Comparison of ENCODE assay signal across 25 cellular contexts in genomic region chr2:232218778-232219495, GRCh38.
A peak's percentile ranks its signal among the peaks of the same experiment; 100 is the strongest.
DNase-seq lines count a peak whose midpoint lies in the region; ATAC-seq and TF ChIP-seq lines count a peak whose summit lies in the region.
"Had no signal": no experiment of that assay in that cellular context is flagged by ENCODE, and none has a peak within 500 bp of the region (broad histone marks: within the 10 kb centered on the region; RNA-seq: fewer than 3 reads in every experiment).

No MANE protein-coding gene starts in this region.

- no peaks in the 10 kb centered on the region for H3K9me2 ChIP-seq in DOHH2 (replicated peaks; ENCODE audit: control insufficient read depth, low read length)
- no peaks in the 10 kb centered on the region for H3K9me2 ChIP-seq in OCI-LY7 (ENCODE audit: insufficient read depth, low read length)

- BruUV-seq in OCI-LY7 (replicated peaks; lab: Mats Ljungman, UMichigan) = no TSS peak

- H3K4me1 Mint-ChIP-seq in stimulated activated memory B cell treated with anti-CD40 and anti-IgM and Interleukin-4, amounts not matched to agents 10 μg/mL and 1 μg/mL and 100 μg/mL, for 72 hours = peaks cover 28% of the 10 kb centered on the region
- H3K4me1 Mint-ChIP-seq in activated T-cell treated with anti-CD3 and anti-CD28 coated beads, Interleukin-2, amount 50 U/mL, for 24 hours (ENCODE audit: low read depth) = peaks cover 22% of the 10 kb centered on the region

- no peaks in the 10 kb centered on the region for H4K20me1 ChIP-seq in DOHH2 (ENCODE audit: control insufficient read depth, insufficient read depth, low read depth, low read length)
- no peaks in the 10 kb centered on the region for H4K20me1 ChIP-seq in OCI-LY7 (ENCODE audit: insufficient read depth, low read length)

- H3K27me3 Mint-ChIP-seq in stimulated activated memory B cell treated with anti-CD40 and anti-IgM and Interleukin-4, amounts not matched to agents 10 μg/mL and 1 μg/mL and 100 μg/mL, for 72 hours = no peaks in the 10 kb centered on the region
- H3K27me3 Mint-ChIP-seq in activated T-cell treated with anti-CD3 and anti-CD28 coated beads, Interleukin-2, amount 50 U/mL, for 24 hours = no peaks in the 10 kb centered on the region
- H3K27me3 Mint-ChIP-seq: natural killer cell treated with Interleukin-12 subunit alpha and Interleukin-12 subunit beta and Interleukin-15 and Interleukin-18, amount 100 ng/mL, for 72 hours; progenitor cell of endocrine pancreas had no signal

- H3K4me1 ChIP-seq in DOHH2 (ENCODE audit: control insufficient read depth, low read length) = peaks cover 15% of the 10 kb centered on the region
- H3K4me1 ChIP-seq in OCI-LY7 (ENCODE audit: insufficient read depth, low read length, poor library complexity, severe bottlenecking) = peaks cover 26% of the 10 kb centered on the region
- H3K4me1 ChIP-seq: vagina had no signal

- H3K4me2 ChIP-seq in DOHH2 (ENCODE audit: low read length) = peak overlapping the region; percentile 74
- peak overlapping the region; percentile 72 for H3K4me2 ChIP-seq in OCI-LY7 (ENCODE audit: low read length)
- H3K4me2 ChIP-seq: PC-9 had no signal

- no peaks in the 10 kb centered on the region for H3K9me3 Mint-ChIP-seq in stimulated activated memory B cell treated with anti-CD40 and anti-IgM and Interleukin-4, amounts not matched to agents 10 μg/mL and 1 μg/mL and 100 μg/mL, for 72 hours
- no peaks in the 10 kb centered on the region for H3K9me3 Mint-ChIP-seq in activated T-cell treated with anti-CD3 and anti-CD28 coated beads, Interleukin-2, amount 50 U/mL, for 24 hours
- H3K9me3 Mint-ChIP-seq: natural killer cell treated with Interleukin-12 subunit alpha and Interleukin-12 subunit beta and Interleukin-15 and Interleukin-18, amount 100 ng/mL, for 72 hours had no signal

- H3K27me3 ChIP-seq in DOHH2 (ENCODE audit: control insufficient read depth, low read length) = no peaks in the 10 kb centered on the region
- H3K27me3 ChIP-seq: vagina had no signal

- no peaks in the 10 kb centered on the region; the same call in 1 of the 2 replicates for H3K36me3 ChIP-seq in DOHH2 (ENCODE audit: control insufficient read depth, low read length)
- no peaks in the 10 kb centered on the region for H3K36me3 ChIP-seq in OCI-LY7 (ENCODE audit: insufficient read depth, low read length)
- H3K36me3 ChIP-seq: vagina had no signal

- H3K9me3 ChIP-seq in DOHH2 (ENCODE audit: control insufficient read depth, insufficient read depth, low read length) (no peaks in the 10 kb centered on the region), OCI-LY7 (ENCODE audit: low read length) (no peaks in the 10 kb centered on the region)
- H3K9me3 ChIP-seq: vagina had no signal

- H2AFZ ChIP-seq in OCI-LY7 (ENCODE audit: low read length) = peak overlapping the region; percentile 57
- H2AFZ ChIP-seq: PC-9 had no signal

- H3K79me2 ChIP-seq in DOHH2 (ENCODE audit: control insufficient read depth, low read length) = no peaks in the 10 kb centered on the region
- no peaks in the 10 kb centered on the region for H3K79me2 ChIP-seq in OCI-LY7 (ENCODE audit: insufficient read depth, low read depth, low read length)

- TF ChIP-seq CTCF in DOHH2 (IDR thresholded peaks at IDR 0.05; ENCODE audit: low read depth, low read length, poor library complexity, severe bottlenecking) (no peak), OCI-LY7 (conservative IDR thresholded peaks at IDR 0.05; ENCODE audit: low read length) (no peak)

- no peak overlapping the region for H3K4me3 Mint-ChIP-seq in stimulated activated memory B cell treated with anti-CD40 and anti-IgM and Interleukin-4, amounts not matched to agents 10 μg/mL and 1 μg/mL and 100 μg/mL, for 72 hours
- H3K4me3 Mint-ChIP-seq in activated T-cell treated with anti-CD3 and anti-CD28 coated beads, Interleukin-2, amount 50 U/mL, for 24 hours = no peak overlapping the region
- H3K4me3 Mint-ChIP-seq: natural killer cell treated with Interleukin-12 subunit alpha and Interleukin-12 subunit beta and Interleukin-15 and Interleukin-18, amount 100 ng/mL, for 72 hours had no signal

- H3K4me3 ChIP-seq in DOHH2 (ENCODE audit: low read length) (peak overlapping the region; percentile 53), OCI-LY7 (ENCODE audit: low read depth, low read length, poor library complexity, severe bottlenecking) (peak overlapping the region; percentile 21)
- H3K4me3 ChIP-seq: GM12878, PC-9, vagina had no signal

- ATAC-seq in left colon (peak; percentile 36), GM21515 (IDR thresholded peaks at IDR 0.05; ENCODE audit: unreplicated experiment) (no peak), HG03196 (IDR thresholded peaks at IDR 0.05; ENCODE audit: unreplicated experiment) (no peak)
- ATAC-seq in stimulated activated memory B cell treated with anti-CD40 and anti-IgM and Interleukin-4, amounts not matched to agents 10 μg/mL and 1 μg/mL and 100 μg/mL, for 72 hours = no peak
- ATAC-seq: GM12878; natural killer cell treated with Interleukin-12 subunit alpha and Interleukin-12 subunit beta and Interleukin-15 and Interleukin-18, amount 100 ng/mL, for 72 hours had no signal

- intact Hi-C loops in OCI-LY7 (cut with micrococcal nuclease; ENCODE audit: unreplicated experiment) = no loop called here
- intact Hi-C loops in left colon (cut with DNase I, micrococcal nuclease) = no loop called here

- peak overlapping the region; percentile 31 for H3K27ac Mint-ChIP-seq in stimulated activated memory B cell treated with anti-CD40 and anti-IgM and Interleukin-4, amounts not matched to agents 10 μg/mL and 1 μg/mL and 100 μg/mL, for 72 hours
- H3K27ac Mint-ChIP-seq in activated T-cell treated with anti-CD3 and anti-CD28 coated beads, Interleukin-2, amount 50 U/mL, for 24 hours = no peak overlapping the region
- H3K27ac Mint-ChIP-seq: natural killer cell treated with Interleukin-12 subunit alpha and Interleukin-12 subunit beta and Interleukin-15 and Interleukin-18, amount 100 ng/mL, for 72 hours; progenitor cell of endocrine pancreas had no signal

- H3K27ac ChIP-seq in DOHH2 (ENCODE audit: low read depth, low read length) (peak overlapping the region; percentile 50), OCI-LY7 (ENCODE audit: low read depth, low read length, poor library complexity, severe bottlenecking) (peak overlapping the region; percentile 62)
- H3K27ac ChIP-seq: PC-9, vagina had no signal

- peaks cover 27% of the 10 kb centered on the region for H3K36me3 Mint-ChIP-seq in stimulated activated memory B cell treated with anti-CD40 and anti-IgM and Interleukin-4, amounts not matched to agents 10 μg/mL and 1 μg/mL and 100 μg/mL, for 72 hours
- peaks cover 47% of the 10 kb centered on the region for H3K36me3 Mint-ChIP-seq in activated T-cell treated with anti-CD3 and anti-CD28 coated beads, Interleukin-2, amount 50 U/mL, for 24 hours (ENCODE audit: low read depth)
- H3K36me3 Mint-ChIP-seq: natural killer cell treated with Interleukin-12 subunit alpha and Interleukin-12 subunit beta and Interleukin-15 and Interleukin-18, amount 100 ng/mL, for 72 hours had no signal

- CTCF ChIA-PET in OCI-LY7 (lab: Charles Lee; ENCODE audit: unreplicated experiment) = no interaction called here

- POLR2A ChIA-PET in OCI-LY7 (lab: Charles Lee) = no interaction called here

- DNase-seq in OCI-LY7 (ENCODE audit: low spot score) (no peak), left colon (no peak)
- DNase-seq in activated T-cell treated with anti-CD3 and anti-CD28 coated beads, Interleukin-2, amount 50 U/mL, for 24 hours = no peak
- DNase-seq: activated CD4-positive, alpha-beta T cell treated with anti-CD3 and anti-CD28 coated beads, Interleukin-2, amount 50 U/mL, for 1 hour; activated CD8-positive, alpha-beta memory T cell treated with anti-CD3 and anti-CD28 coated beads, Interleukin-2, amount 50 U/mL, for 48 hours; activated gamma-delta T cell; amygdala; COR-L47; DMS79; Karpas-422; mesendoderm; NCI-H1930; NCI-H2227 treated with DMSO at 0.1 percent for 48 hours; NCI-H748 treated with DMSO at 0.1 percent for 48 hours; PC-9; SHP77 treated with DMSO at 0.1 percent for 48 hours; T-helper 1 cell had no signal

- no peaks in the 10 kb centered on the region for H3F3A ChIP-seq in DOHH2 (ENCODE audit: control insufficient read depth, insufficient read depth)
